ENCODE assay signal across 22 cellular contexts in genomic region chr9:37289631-37290030, GRCh38.
DNase-seq lines count a peak whose midpoint lies in the region; ATAC-seq, FAIRE-seq and TF ChIP-seq lines count a peak whose summit lies in the region.
"Had no signal": no experiment of that assay in that cellular context is flagged by ENCODE, and none has a peak within 500 bp of the region (broad histone marks: within the 10 kb centered on the region; RNA-seq: fewer than 3 reads in every experiment).

No MANE protein-coding gene starts in this region.

- no peaks in the 10 kb centered on the region for H3F3A ChIP-seq in GM23338 (replicated peaks; ENCODE audit: low read depth)

- peak overlapping the region; percentile 93 for H3K27ac Mint-ChIP-seq in stimulated activated naive CD8-positive, alpha-beta T cell treated with anti-CD3 and anti-CD28 coated beads, Interleukin-15, Interleukin-2, amounts not matched to agents 100 ng/mL and 50 ng/mL, for 24 hours
- peak overlapping the region; percentile 99 for H3K27ac Mint-ChIP-seq in astrocyte (ENCODE audit: unreplicated experiment)
- peak overlapping the region; percentile 99 for H3K27ac Mint-ChIP-seq in stimulated activated naive CD8-positive, alpha-beta T cell treated with anti-CD3 and anti-CD28 coated beads, Interleukin-15, amount 100 ng/mL, for 72 hours
- H3K27ac Mint-ChIP-seq in GM23338 = no peak overlapping the region
- H3K27ac Mint-ChIP-seq: CD8-positive, alpha-beta T cell had no signal

- peak overlapping the region; percentile 6 for H3K4me3 Mint-ChIP-seq in stimulated activated naive CD8-positive, alpha-beta T cell treated with anti-CD3 and anti-CD28 coated beads, Interleukin-15, Interleukin-2, amounts not matched to agents 100 ng/mL and 50 ng/mL, for 24 hours
- no peak overlapping the region for H3K4me3 Mint-ChIP-seq in astrocyte (ENCODE audit: unreplicated experiment)
- no peak overlapping the region for H3K4me3 Mint-ChIP-seq in stimulated activated naive CD8-positive, alpha-beta T cell treated with anti-CD3 and anti-CD28 coated beads, Interleukin-15, amount 100 ng/mL, for 72 hours
- H3K4me3 Mint-ChIP-seq in GM23338 = no peak overlapping the region
- H3K4me3 Mint-ChIP-seq: CD8-positive, alpha-beta T cell; natural killer cell treated with Interleukin-12 subunit alpha and Interleukin-12 subunit beta and Interleukin-15 and Interleukin-18, amount 100 ng/mL, for 72 hours had no signal

- H3K4me1 ChIP-seq in RWPE2 (ENCODE audit: insufficient read depth, poor library complexity, severe bottlenecking) = peaks cover 32% of the 10 kb centered on the region
- no peaks in the 10 kb centered on the region for H3K4me1 ChIP-seq in astrocyte (ENCODE audit: insufficient read depth, low read length)
- peaks cover 9% of the 10 kb centered on the region for H3K4me1 ChIP-seq in GM23338 (ENCODE audit: insufficient read depth)
- H3K4me1 ChIP-seq: parathyroid adenoma, right lobe of liver, thyroid gland had no signal

- H3K9me3 Mint-ChIP-seq in stimulated activated naive CD8-positive, alpha-beta T cell treated with anti-CD3 and anti-CD28 coated beads, Interleukin-15, Interleukin-2, amounts not matched to agents 100 ng/mL and 50 ng/mL, for 24 hours = peaks cover 8% of the 10 kb centered on the region
- no peaks in the 10 kb centered on the region for H3K9me3 Mint-ChIP-seq in astrocyte (ENCODE audit: unreplicated experiment)
- peaks cover 9 to 16% of the 10 kb centered on the region in 2 donors for H3K9me3 Mint-ChIP-seq in stimulated activated naive CD8-positive, alpha-beta T cell treated with anti-CD3 and anti-CD28 coated beads, Interleukin-15, amount 100 ng/mL, for 72 hours
- no peaks in the 10 kb centered on the region; the same call in 2 of the 3 replicates for H3K9me3 Mint-ChIP-seq in GM23338
- H3K9me3 Mint-ChIP-seq: CD8-positive, alpha-beta T cell; natural killer cell treated with Interleukin-12 subunit alpha and Interleukin-12 subunit beta and Interleukin-15 and Interleukin-18, amount 100 ng/mL, for 72 hours had no signal

- no peak overlapping the region for H3K4me2 ChIP-seq in astrocyte (ENCODE audit: low read length)
- no peak overlapping the region for H3K4me2 ChIP-seq in GM23338

- H3K9ac ChIP-seq in astrocyte (ENCODE audit: low read length) = no peak overlapping the region
- H3K9ac ChIP-seq: parathyroid adenoma had no signal

- TF ChIP-seq CTCF in RWPE2 (IDR thresholded peaks at IDR 0.05; ENCODE audit: poor library complexity, severe bottlenecking) (no peak), astrocyte (IDR thresholded peaks at IDR 0.05; ENCODE audit: insufficient read depth, low read depth, low read length) (no peak), GM23338 (conservative IDR thresholded peaks at IDR 0.05; ENCODE audit: low read depth in 2 of 2) (no peak)

- H2AFZ ChIP-seq in astrocyte (ENCODE audit: low read depth, low read length) (no peak overlapping the region), GM23338 (no peak overlapping the region)
- H2AFZ ChIP-seq: parathyroid adenoma had no signal

- H3K27me3 Mint-ChIP-seq in stimulated activated naive CD8-positive, alpha-beta T cell treated with anti-CD3 and anti-CD28 coated beads, Interleukin-15, Interleukin-2, amounts not matched to agents 100 ng/mL and 50 ng/mL, for 24 hours = no peaks in the 10 kb centered on the region
- no peaks in the 10 kb centered on the region for H3K27me3 Mint-ChIP-seq in astrocyte (ENCODE audit: low read depth, unreplicated experiment)
- no peaks in the 10 kb centered on the region for H3K27me3 Mint-ChIP-seq in stimulated activated naive CD8-positive, alpha-beta T cell treated with anti-CD3 and anti-CD28 coated beads, Interleukin-15, amount 100 ng/mL, for 72 hours
- no peaks in the 10 kb centered on the region for H3K27me3 Mint-ChIP-seq in GM23338 (ENCODE audit: insufficient read depth, low read depth, poor library complexity)
- H3K27me3 Mint-ChIP-seq: natural killer cell treated with Interleukin-12 subunit alpha and Interleukin-12 subunit beta and Interleukin-15 and Interleukin-18, amount 100 ng/mL, for 72 hours had no signal

- no peaks in the 10 kb centered on the region for H3K27me3 ChIP-seq in RWPE2 (ENCODE audit: insufficient read depth, poor library complexity, severe bottlenecking)
- H3K27me3 ChIP-seq in astrocyte (ENCODE audit: insufficient read depth, low read length) = no peaks in the 10 kb centered on the region
- H3K27me3 ChIP-seq in GM23338 (ENCODE audit: insufficient read depth) = no peaks in the 10 kb centered on the region
- H3K27me3 ChIP-seq: esophagus muscularis mucosa, right lobe of liver, thyroid gland had no signal

- H3K27ac ChIP-seq in RWPE2 (ENCODE audit: poor library complexity, severe bottlenecking) (peak overlapping the region; percentile 89), astrocyte (ENCODE audit: low read depth, low read length) (no peak overlapping the region), GM23338 (ENCODE audit: low read depth) (no peak overlapping the region)
- H3K27ac ChIP-seq: esophagus muscularis mucosa, parathyroid adenoma, right lobe of liver, thyroid gland had no signal

- no peaks in the 10 kb centered on the region for H3K9me2 ChIP-seq in GM23338 (ENCODE audit: insufficient read depth)

- H3K4me1 Mint-ChIP-seq in stimulated activated naive CD8-positive, alpha-beta T cell treated with anti-CD3 and anti-CD28 coated beads, Interleukin-15, Interleukin-2, amounts not matched to agents 100 ng/mL and 50 ng/mL, for 24 hours (ENCODE audit: low read depth) = peaks cover 74% of the 10 kb centered on the region
- peaks cover 17% of the 10 kb centered on the region for H3K4me1 Mint-ChIP-seq in astrocyte (ENCODE audit: low read depth, unreplicated experiment)
- peaks cover 79% of the 10 kb centered on the region for H3K4me1 Mint-ChIP-seq in stimulated activated naive CD8-positive, alpha-beta T cell treated with anti-CD3 and anti-CD28 coated beads, Interleukin-15, amount 100 ng/mL, for 72 hours
- H3K4me1 Mint-ChIP-seq in GM23338 = peaks cover 5% of the 10 kb centered on the region

- H3K9me3 ChIP-seq in RWPE2 (ENCODE audit: severe bottlenecking) (no peaks in the 10 kb centered on the region), astrocyte (ENCODE audit: insufficient read depth, low read depth, low read length) (no peaks in the 10 kb centered on the region)
- H3K9me3 ChIP-seq: esophagus muscularis mucosa, right lobe of liver, thyroid gland had no signal

- FAIRE-seq in astrocyte (lab: Jason Lieb, UNC) = no peak

- no peaks in the 10 kb centered on the region for H4K20me1 ChIP-seq in astrocyte (ENCODE audit: insufficient read depth, low read length)
- no peaks in the 10 kb centered on the region for H4K20me1 ChIP-seq in GM23338 (replicated peaks; ENCODE audit: insufficient read depth)

- DNase-seq in stimulated activated naive CD8-positive, alpha-beta T cell treated with anti-CD3 and anti-CD28 coated beads, Interleukin-15, Interleukin-2, amounts not matched to agents 100 U/mL and 50 U/mL, for 24 hours = no peak
- DNase-seq in RWPE2 (ENCODE audit: low spot score) (no peak), astrocyte (ENCODE audit: low read depth) (no peak), GF-D8 (lab: John Stamatoyannopoulos, UW) (no peak), NCI-H524 (lab: John Stamatoyannopoulos, UW) (no peak), GM23338 (ENCODE audit: low spot score) (no peak)
- no peak for DNase-seq in stimulated activated naive CD8-positive, alpha-beta T cell treated with anti-CD3 and anti-CD28 coated beads, Interleukin-15, amount 100 ng/mL, for 72 hours
- DNase-seq: activated CD4-positive, CD25-positive, alpha-beta regulatory T cell treated with anti-CD3 and anti-CD28 coated beads, Interleukin-2, amount 50 U/mL, for 72 hours; activated gamma-delta T cell; CD8-positive, alpha-beta T cell; effector memory CD4-positive, alpha-beta T cell; GOT3; NCI-H187 treated with DMSO at 0.1 percent for 48 hours; NCI-H345; right lobe of liver; T-helper 9 cell; thyroid gland had no signal

- H3K4me3 ChIP-seq in RWPE2 (ENCODE audit: severe bottlenecking) (no peak overlapping the region), astrocyte (ENCODE audit: insufficient read depth, low read depth, low read length) (no peak overlapping the region), GM23338 (no peak overlapping the region)
- H3K4me3 ChIP-seq: esophagus muscularis mucosa, right lobe of liver, thyroid gland had no signal

- ATAC-seq in stimulated activated naive CD8-positive, alpha-beta T cell treated with anti-CD3 and anti-CD28 coated beads, Interleukin-15, Interleukin-2, amounts not matched to agents 100 U/mL and 50 U/mL, for 24 hours = no peak
- no peak for ATAC-seq in RWPE2 (ENCODE audit: low read depth)
- ATAC-seq in stimulated activated naive CD8-positive, alpha-beta T cell treated with anti-CD3 and anti-CD28 coated beads, Interleukin-15, amount 100 ng/mL, for 72 hours = no peak
- no peak for ATAC-seq in GM23338
- ATAC-seq: CD8-positive, alpha-beta T cell; natural killer cell treated with Interleukin-12 subunit alpha and Interleukin-12 subunit beta and Interleukin-15 and Interleukin-18, amount 100 ng/mL, for 72 hours; Panc1; right lobe of liver had no signal

- H3K36me3 Mint-ChIP-seq in stimulated activated naive CD8-positive, alpha-beta T cell treated with anti-CD3 and anti-CD28 coated beads, Interleukin-15, Interleukin-2, amounts not matched to agents 100 ng/mL and 50 ng/mL, for 24 hours (ENCODE audit: low read depth) = peaks cover 19% of the 10 kb centered on the region
- H3K36me3 Mint-ChIP-seq in astrocyte (ENCODE audit: low read depth, unreplicated experiment) = no peaks in the 10 kb centered on the region
- no peaks in the 10 kb centered on the region for H3K36me3 Mint-ChIP-seq in GM23338 (ENCODE audit: low read depth)
- H3K36me3 Mint-ChIP-seq: natural killer cell treated with Interleukin-12 subunit alpha and Interleukin-12 subunit beta and Interleukin-15 and Interleukin-18, amount 100 ng/mL, for 72 hours had no signal

- H3K79me2 ChIP-seq in astrocyte (ENCODE audit: insufficient read depth, low read length) (peaks cover 7% of the 10 kb centered on the region), GM23338 (replicated peaks; ENCODE audit: insufficient read depth) (peaks cover 7% of the 10 kb centered on the region)
- H3K79me2 ChIP-seq: parathyroid adenoma had no signal

- no peaks in the 10 kb centered on the region for H3K36me3 ChIP-seq in RWPE2 (ENCODE audit: low read depth)
- H3K36me3 ChIP-seq in astrocyte (ENCODE audit: insufficient read depth, low read length) = no peaks in the 10 kb centered on the region
- H3K36me3 ChIP-seq in GM23338 (ENCODE audit: insufficient read depth) = no peaks in the 10 kb centered on the region
- H3K36me3 ChIP-seq: esophagus muscularis mucosa, right lobe of liver, thyroid gland had no signal

TF ChIP-seq in GM23338, 12 proteins besides CTCF, POLR2A, EP300 and RAD21 (continues in another document):
- no peak for TF ChIP-seq ZNF331 (CRISPR knock-in tag; IDR thresholded peaks at IDR 0.05; ENCODE audit: low read depth)
- TF ChIP-seq POLR2AphosphoS5 (IDR thresholded peaks at IDR 0.05; ENCODE audit: low read depth) = no peak
